In genomic region chr4:38114435-38114834, GRCh38 we compare ENCODE assay signal across 14 cellular contexts.
A peak's percentile ranks its signal among the peaks of the same experiment; 100 is the strongest.
DNase-seq lines count a peak whose midpoint lies in the region; ATAC-seq and TF ChIP-seq lines count a peak whose summit lies in the region.
"Had no signal": no experiment of that assay in that cellular context is flagged by ENCODE, and none has a peak within 500 bp of the region (broad histone marks: within the 10 kb centered on the region; RNA-seq: fewer than 3 reads in every experiment).

No MANE protein-coding gene starts in this region.

- H3K27me3 ChIP-seq in left ventricle myocardium inferior (ENCODE audit: low read depth) (no peaks in the 10 kb centered on the region), neuronal stem cell (ENCODE audit: control insufficient read depth in 3 of 3, insufficient read depth in 3 of 3, low read depth in 1 of 3, low read length in 3 of 3) (peaks cover 0 to 3% (median 0%) of the 10 kb centered on the region in 3 experiments)
- H3K27me3 ChIP-seq: pancreas had no signal

- H2AK5ac ChIP-seq in neuronal stem cell (ENCODE audit: low read depth, low read length): no peak overlapping the region

- no peak overlapping the region for H4K91ac ChIP-seq in neuronal stem cell (ENCODE audit: low read depth, low read length, poor library complexity)

- intact Hi-C loops in CD14-positive monocyte (cut with micrococcal nuclease) (no loop called here), left ventricle myocardium inferior (cut with micrococcal nuclease) (no loop called here)

- no peaks in the 10 kb centered on the region for H3K27me3 Mint-ChIP-seq in CD14-positive monocyte (ENCODE audit: low read depth in 3 of 3)
- H3K27me3 Mint-ChIP-seq in WTC11 (ENCODE audit: low read depth): no peaks in the 10 kb centered on the region
- H3K27me3 Mint-ChIP-seq: activated B cell treated with CpG ODN at 0.5 μM for 24 hours; stimulated activated memory B cell treated with anti-CD40 and anti-IgM and Interleukin-4, amounts not matched to agents 10 μg/mL and 1 μg/mL and 100 μg/mL, for 72 hours had no signal

- H3K4me3 Mint-ChIP-seq in CD14-positive monocyte (no peak overlapping the region), WTC11 (no peak overlapping the region)
- H3K4me3 Mint-ChIP-seq: activated B cell treated with CpG ODN at 0.5 μM for 24 hours; stimulated activated memory B cell treated with anti-CD40 and anti-IgM and Interleukin-4, amounts not matched to agents 10 μg/mL and 1 μg/mL and 100 μg/mL, for 72 hours had no signal

- H2BK12ac ChIP-seq in neuronal stem cell (ENCODE audit: low read length): no peak overlapping the region

- H3K27ac Mint-ChIP-seq in CD14-positive monocyte: peak overlapping the region in 6 of 7 donors; percentile 47 to 85 (median 73)
- peak overlapping the region; percentile 93 for H3K27ac Mint-ChIP-seq in WTC11
- H3K27ac Mint-ChIP-seq: activated B cell treated with CpG ODN at 0.5 μM for 24 hours; stimulated activated memory B cell treated with anti-CD40 and anti-IgM and Interleukin-4, amounts not matched to agents 10 μg/mL and 1 μg/mL and 100 μg/mL, for 72 hours had no signal

- no peak overlapping the region for H2BK120ac ChIP-seq in neuronal stem cell (ENCODE audit: low read depth, low read length)

- H3K9ac ChIP-seq in neuronal stem cell (ENCODE audit: low read depth, low read length, poor library complexity): no peak overlapping the region

- no peak overlapping the region for H3K23ac ChIP-seq in neuronal stem cell (ENCODE audit: low read depth, low read length, poor library complexity)

- no CpG with 5 or more reads among the region's 4 CpGs for WGBS in neuronal stem cell (ENCODE audit: extremely low coverage in 2 of 2, insufficient read length in 2 of 2, insufficient replicate concordance in 1 of 2), 2 donors

- no peak overlapping the region for H3K4ac ChIP-seq in neuronal stem cell (ENCODE audit: low read length)

- no peaks in the 10 kb centered on the region for H3K79me1 ChIP-seq in neuronal stem cell (ENCODE audit: low read depth, low read length)

- peaks cover 38% of the 10 kb centered on the region for H3K36me3 ChIP-seq in left ventricle myocardium inferior
- H3K36me3 ChIP-seq in neuronal stem cell (replicated peaks in 1 of 2; ENCODE audit: control insufficient read depth in 2 of 2, insufficient read depth in 2 of 2, low read length in 2 of 2): peaks cover 8 to 27% of the 10 kb centered on the region in 2 donors
- H3K36me3 ChIP-seq: pancreas had no signal

- DNase-seq in CD14-positive monocyte (ENCODE audit: low spot score) (no peak), WTC11 (ENCODE audit: low spot score) (no peak), left ventricle myocardium inferior (no peak), neuronal stem cell (ENCODE audit: low spot score) (peak; percentile 35)
- DNase-seq in activated CD4-positive, CD25-positive, alpha-beta regulatory T cell treated with anti-CD3 and anti-CD28 coated beads, Interleukin-2, amount 50 U/mL, for 72 hours: no peak
- DNase-seq: activated B cell treated with CpG ODN at 0.5 μM for 24 hours; MM.1S; pancreas; stimulated activated CD4-positive, alpha-beta T cell treated with anti-CD3 and anti-CD28 coated beads, Interleukin-2, amount 100 ng/mL, for 48 hours had no signal

- H3K9me3 Mint-ChIP-seq in CD14-positive monocyte (no peaks in the 10 kb centered on the region), WTC11 (no peaks in the 10 kb centered on the region)
- H3K9me3 Mint-ChIP-seq: activated B cell treated with CpG ODN at 0.5 μM for 24 hours; stimulated activated memory B cell treated with anti-CD40 and anti-IgM and Interleukin-4, amounts not matched to agents 10 μg/mL and 1 μg/mL and 100 μg/mL, for 72 hours had no signal

- H3K4me1 ChIP-seq in left ventricle myocardium inferior: peaks cover 58% of the 10 kb centered on the region
- peaks cover 32 to 51% of the 10 kb centered on the region in 2 donors for H3K4me1 ChIP-seq in neuronal stem cell (ENCODE audit: control insufficient read depth in 2 of 2, insufficient read depth in 1 of 2, low read depth in 1 of 2, low read length in 2 of 2)

- POLR2A ChIA-PET in WTC11 (lab: Charles Lee): interaction anchor here (0.6 to 0.9 kb wide), 2 partner anchors 28 to 228 kb away, joined by 3 to 4 read pairs; no protein-coding TSS in a partner anchor

- H3K27ac ChIP-seq in left ventricle myocardium inferior (replicated peaks) (peak overlapping the region; percentile 64), neuronal stem cell (replicated peaks; ENCODE audit: low read length) (no peak overlapping the region)

- no peak overlapping the region for H3K4me2 ChIP-seq in neuronal stem cell (ENCODE audit: insufficient read depth, low read length, poor library complexity, severe bottlenecking)

- peaks cover 70 to 85% of the 10 kb centered on the region in 2 donors for H3K36me3 Mint-ChIP-seq in CD14-positive monocyte
- H3K36me3 Mint-ChIP-seq in WTC11: peaks cover 22% of the 10 kb centered on the region

- no peak overlapping the region for H3K14ac ChIP-seq in neuronal stem cell (ENCODE audit: low read length)

- H3K9me3 ChIP-seq in left ventricle myocardium inferior (replicated peaks) (no peaks in the 10 kb centered on the region), neuronal stem cell (replicated peaks in 1 of 2; ENCODE audit: control insufficient read depth in 2 of 2, insufficient read depth in 1 of 2, low read depth in 1 of 2, low read length in 2 of 2) (no peaks in the 10 kb centered on the region)
- H3K9me3 ChIP-seq: pancreas had no signal

- H3K4me1 Mint-ChIP-seq in CD14-positive monocyte (peaks cover 17% of the 10 kb centered on the region), WTC11 (peaks cover 67% of the 10 kb centered on the region)
- H3K4me1 Mint-ChIP-seq: activated B cell treated with CpG ODN at 0.5 μM for 24 hours; stimulated activated memory B cell treated with anti-CD40 and anti-IgM and Interleukin-4, amounts not matched to agents 10 μg/mL and 1 μg/mL and 100 μg/mL, for 72 hours had no signal

- H4K8ac ChIP-seq in neuronal stem cell (ENCODE audit: low read depth, low read length): no peak overlapping the region

- no peak overlapping the region for H2AFZ ChIP-seq in neuronal stem cell (ENCODE audit: low read length)

- no peak overlapping the region for H2BK15ac ChIP-seq in neuronal stem cell (ENCODE audit: low read length)

- no peak overlapping the region for H3K18ac ChIP-seq in neuronal stem cell (ENCODE audit: low read length)

- no peak overlapping the region for H2BK5ac ChIP-seq in neuronal stem cell (ENCODE audit: low read length)

- TF ChIP-seq CTCF in CD14-positive monocyte (IDR thresholded peaks at IDR 0.05) (no peak), WTC11 (IDR thresholded peaks at IDR 0.05) (no peak), left ventricle myocardium inferior (IDR thresholded peaks at IDR 0.05; ENCODE audit: borderline replicate concordance) (no peak)

- H3K4me3 ChIP-seq in left ventricle myocardium inferior (no peak overlapping the region), neuronal stem cell (ENCODE audit: low read length in 2 of 2) (no peak overlapping the region)
- H3K4me3 ChIP-seq: pancreas had no signal

- CTCF ChIA-PET in WTC11 (lab: Charles Lee): interaction anchor here (0.6 to 5.5 kb wide), 9 partner anchors 14 to 746 kb away, joined by 3 to 42 read pairs (median 3); no protein-coding TSS in a partner anchor

- peak; percentile 80 for ATAC-seq in WTC11
- ATAC-seq in HG02571 (IDR thresholded peaks at IDR 0.05; ENCODE audit: unreplicated experiment): no peak
- ATAC-seq in HG02588 (IDR thresholded peaks at IDR 0.05; ENCODE audit: unreplicated experiment): no peak
- ATAC-seq in GM19324 (IDR thresholded peaks at IDR 0.05; ENCODE audit: low FRiP score, unreplicated experiment): no peak
- ATAC-seq: HCT116; stimulated activated memory B cell treated with anti-CD40 and anti-IgM and Interleukin-4, amounts not matched to agents 10 μg/mL and 1 μg/mL and 100 μg/mL, for 72 hours had no signal

TF ChIP-seq in WTC11, 78 proteins besides CTCF, POLR2A, EP300 and RAD21 (continues in another document):
- TF ChIP-seq SMAD3 (CRISPR knock-in tag; IDR thresholded peaks at IDR 0.05; ENCODE audit: borderline replicate concordance) (no peak), ZNF532 (CRISPR knock-in tag; IDR thresholded peaks at IDR 0.05; ENCODE audit: borderline replicate concordance) (no peak), GTF2I (CRISPR knock-in tag; conservative IDR thresholded peaks at IDR 0.05) (no peak), GRHL2 (CRISPR knock-in tag; IDR thresholded peaks at IDR 0.05; ENCODE audit: insufficient replicate concordance, severe bottlenecking) (no peak), TEAD1 (CRISPR knock-in tag; IDR thresholded peaks at IDR 0.05) (no peak)
